Comparison of ENCODE assay signal across 8 cellular contexts in genomic region chr19:3062165-3063105, GRCh38. TPM values are rescaled to one million over a fixed set of nuclear protein-coding genes. Genes with fewer than 3 reads are reported as not detected.
DNase-seq lines count a peak whose midpoint lies in the region; ATAC-seq and TF ChIP-seq lines count a peak whose summit lies in the region.

Gene TLE5, minus strand, starts transcription at chr19:3062495. Its CDS starts 295 bp downstream, at chr19:3062200.

- peak within 1 kb of the TSS; percentile 72 for H2BK5ac ChIP-seq in IMR-90 (ENCODE audit: low read depth, low read length, poor library complexity, severe bottlenecking)

- H4K8ac ChIP-seq in IMR-90 (ENCODE audit: low read depth in 2 of 2, low read length in 2 of 2): peak within 1 kb of the TSS; percentile 92 to 96; a peak in 3 of 4 replicates

- peak within 1 kb of the TSS; percentile 88 for H3K18ac ChIP-seq in IMR-90 (ENCODE audit: low read depth, low read length)

- H2BK15ac ChIP-seq in IMR-90 (ENCODE audit: low read depth, low read length): no peak within 1 kb of the TSS

- peak within 1 kb of the TSS; percentile 78 for H3K56ac ChIP-seq in IMR-90 (ENCODE audit: extremely low read depth, insufficient read depth, low read length)

- H3K36me3 ChIP-seq in DOHH2 (ENCODE audit: control insufficient read depth, low read length) (peaks cover 37% of the 10 kb centered on the region), IMR-90 (ENCODE audit: control insufficient read depth, insufficient read depth, low read length) (peaks cover 25% of the 10 kb centered on the region), ascending aorta (peaks cover 8 to 20% of the 10 kb centered on the region in 2 donors), hepatocyte (replicated peaks; ENCODE audit: insufficient read depth, low read depth) (no peaks in the 10 kb centered on the region), gastrocnemius medialis (peaks cover 3 to 20% of the 10 kb centered on the region in 2 donors)

- TF ChIP-seq POLR2A in IMR-90 (IDR thresholded peaks at IDR 0.05; ENCODE audit: low read depth, low read length) (no peak; the same call in 1 of the 2 replicates), gastrocnemius medialis (IDR thresholded peaks at IDR 0.05) (peak; percentile 17 to 37)

- peak within 1 kb of the TSS; percentile 91 for H3K9ac ChIP-seq in IMR-90 (ENCODE audit: low read depth, low read length)

- H3K9me2 ChIP-seq in DOHH2 (replicated peaks; ENCODE audit: control insufficient read depth, low read length): no peaks in the 10 kb centered on the region
- H3K9me2 ChIP-seq in hepatocyte (replicated peaks; ENCODE audit: insufficient read depth): no peaks in the 10 kb centered on the region

- H3K4me1 Mint-ChIP-seq in T-helper 17 cell: peaks cover 26% of the 10 kb centered on the region

- POLR2A ChIA-PET in IMR-90 (lab: Charles Lee; ENCODE audit: unreplicated experiment): no interaction called here

- TF ChIP-seq RAD21 in IMR-90 (IDR thresholded peaks at IDR 0.05; ENCODE audit: low read length): no peak

- no peak for TF ChIP-seq CTCF in DOHH2 (IDR thresholded peaks at IDR 0.05; ENCODE audit: low read depth, low read length, poor library complexity, severe bottlenecking)
- no peak for TF ChIP-seq CTCF in IMR-90 (conservative IDR thresholded peaks at IDR 0.05; ENCODE audit: low read depth, low read length)
- no peak for TF ChIP-seq CTCF in ascending aorta (IDR thresholded peaks at IDR 0.05)
- no peak for TF ChIP-seq CTCF in hepatocyte (IDR thresholded peaks at IDR 0.05; ENCODE audit: poor library complexity)
- TF ChIP-seq CTCF in gastrocnemius medialis (IDR thresholded peaks at IDR 0.05 in 4 of 5, conservative IDR thresholded peaks at IDR 0.05 in 1 of 5): no peak

- H3K9me3 ChIP-seq in DOHH2 (ENCODE audit: control insufficient read depth, insufficient read depth, low read length) (no peaks in the 10 kb centered on the region), IMR-90 (ENCODE audit: control insufficient read depth, insufficient read depth, low read length) (no peaks in the 10 kb centered on the region), T-helper 17 cell (ENCODE audit: control insufficient read depth, low read length, poor library complexity, severe bottlenecking) (no peaks in the 10 kb centered on the region), ascending aorta (no peaks in the 10 kb centered on the region), hepatocyte (ENCODE audit: low read depth) (no peaks in the 10 kb centered on the region), gastrocnemius medialis (no peaks in the 10 kb centered on the region)

- no peaks in the 10 kb centered on the region for H3K27me3 Mint-ChIP-seq in T-helper 17 cell

- peak within 1 kb of the TSS; percentile 66; the same call in 1 of the 2 replicates for H3K23ac ChIP-seq in IMR-90 (ENCODE audit: low read depth, low read length)

- H3K4me3 ChIP-seq in DOHH2 (ENCODE audit: low read length): peak within 1 kb of the TSS; percentile 90
- H3K4me3 ChIP-seq in IMR-90 (ENCODE audit: insufficient read depth, low read depth, low read length): peak within 1 kb of the TSS; percentile 63
- peak within 1 kb of the TSS; percentile 75 to 86 for H3K4me3 ChIP-seq in ascending aorta
- peak within 1 kb of the TSS; percentile 96 for H3K4me3 ChIP-seq in hepatocyte
- peak within 1 kb of the TSS; percentile 78 to 92 (median 84) for H3K4me3 ChIP-seq in gastrocnemius medialis

- no peaks in the 10 kb centered on the region for H3K36me3 Mint-ChIP-seq in T-helper 17 cell (ENCODE audit: low read depth)

- peak within 1 kb of the TSS; percentile 95 for H2AFZ ChIP-seq in IMR-90 (replicated peaks; ENCODE audit: low read length, poor library complexity)
- H2AFZ ChIP-seq in hepatocyte: peak within 1 kb of the TSS; percentile 90

- H3K4me3 Mint-ChIP-seq in T-helper 17 cell: peak within 1 kb of the TSS; percentile 90

- no peaks in the 10 kb centered on the region for H3K27me3 ChIP-seq in DOHH2 (ENCODE audit: control insufficient read depth, low read length)
- H3K27me3 ChIP-seq in IMR-90 (ENCODE audit: control insufficient read depth, insufficient read depth, low read length): no peaks in the 10 kb centered on the region
- H3K27me3 ChIP-seq in ascending aorta: no peaks in the 10 kb centered on the region
- H3K27me3 ChIP-seq in hepatocyte: no peaks in the 10 kb centered on the region
- H3K27me3 ChIP-seq in gastrocnemius medialis: no peaks in the 10 kb centered on the region

- H2BK120ac ChIP-seq in IMR-90 (ENCODE audit: low read depth, low read length): peak within 1 kb of the TSS; percentile 77

- in situ Hi-C loops in IMR-90 (cut with MboI; ENCODE audit: low sequenced_read_pairs) (no loop called here), gastrocnemius medialis (cut with MboI; ENCODE audit: low sequenced_read_pairs in 4 of 4) (loop anchor here in 1 of 4 donors (25.0 kb wide), 1 partner anchor 100 kb away; no protein-coding TSS in a partner anchor)

- H3K4me1 ChIP-seq in DOHH2 (ENCODE audit: control insufficient read depth, low read length): peaks cover 53% of the 10 kb centered on the region
- H3K4me1 ChIP-seq in IMR-90 (ENCODE audit: control insufficient read depth, insufficient read depth, low read length): peaks cover 14% of the 10 kb centered on the region
- H3K4me1 ChIP-seq in ascending aorta: peaks cover 13 to 14% of the 10 kb centered on the region in 2 donors
- H3K4me1 ChIP-seq in hepatocyte (ENCODE audit: insufficient read depth): peaks cover 43% of the 10 kb centered on the region
- peaks cover 38 to 41% of the 10 kb centered on the region in 2 donors for H3K4me1 ChIP-seq in gastrocnemius medialis

- H4K91ac ChIP-seq in IMR-90 (ENCODE audit: insufficient read depth, low read depth, low read length): peak within 1 kb of the TSS; percentile 72

- H3K9me1 ChIP-seq in IMR-90 (ENCODE audit: insufficient read depth, low read length): peaks cover 4% of the 10 kb centered on the region; the same call in 1 of the 2 replicates

- WGBS in IMR-90 (ENCODE audit: extremely low coverage in 2 of 2, insufficient read length in 1 of 2), 2 experiments: 1% methylated on average over 34 of the region's 111 CpGs; no CpG with 5 or more reads in 1 of the 2 experiments
- WGBS in hepatocyte (ENCODE audit: low lambda C conversion rate, missing lambda C conversion rate): 12% methylated on average over 22 of the region's 111 CpGs

- peak within 1 kb of the TSS; percentile 100 for H4K5ac ChIP-seq in IMR-90 (ENCODE audit: low read depth, low read length)

- peak within 1 kb of the TSS; percentile 86 for H3K4me2 ChIP-seq in DOHH2 (ENCODE audit: low read length)
- H3K4me2 ChIP-seq in IMR-90 (ENCODE audit: low read depth, low read length): peak within 1 kb of the TSS; percentile 98
- H3K4me2 ChIP-seq in hepatocyte: peak within 1 kb of the TSS; percentile 96

- dilution Hi-C loops in IMR-90 (cut with HindIII; ENCODE audit: low sequenced_read_pairs, unreplicated experiment): no loop called here

- H2AK9ac ChIP-seq in IMR-90 (replicated peaks; ENCODE audit: low read depth, low read length, poor library complexity): peak within 1 kb of the TSS; percentile 99

- H3K79me1 ChIP-seq in IMR-90 (ENCODE audit: low read depth in 1 of 2, low read length in 2 of 2): peaks cover 29 to 46% of the 10 kb centered on the region in 2 experiments

- peak within 1 kb of the TSS; percentile 91 for H2AK5ac ChIP-seq in IMR-90 (ENCODE audit: low read depth, low read length)

- no peak for DNase-seq in IMR-90
- DNase-seq in T-helper 17 cell: peak; percentile 70 to 78 (median 76)
- peak in 1 of 2 donors; percentile 77 for DNase-seq in ascending aorta (ENCODE audit: low spot score in 2 of 2)
- DNase-seq in hepatocyte (ENCODE audit: low spot score): peak; percentile 86
- peak in 1 of 2 donors; percentile 57 for DNase-seq in gastrocnemius medialis
- DNase-seq in superior temporal gyrus (ENCODE audit: extremely low spot score): no peak

- H3K27ac Mint-ChIP-seq in T-helper 17 cell: peak within 1 kb of the TSS; percentile 84

- H3F3A ChIP-seq in DOHH2 (ENCODE audit: control insufficient read depth, insufficient read depth): peaks cover 23% of the 10 kb centered on the region

- H4K20me1 ChIP-seq in DOHH2 (ENCODE audit: control insufficient read depth, insufficient read depth, low read depth, low read length) (no peaks in the 10 kb centered on the region), IMR-90 (ENCODE audit: insufficient read depth, low read length) (peaks cover 30% of the 10 kb centered on the region), hepatocyte (ENCODE audit: insufficient read depth, poor library complexity, severe bottlenecking) (peaks cover 23% of the 10 kb centered on the region)

- peaks cover 42% of the 10 kb centered on the region for H3K79me2 ChIP-seq in DOHH2 (ENCODE audit: control insufficient read depth, low read length)
- peaks cover 46% of the 10 kb centered on the region for H3K79me2 ChIP-seq in hepatocyte

- BruUV-seq in IMR-90 (replicated peaks; lab: Mats Ljungman, UMichigan): no TSS peak

- CTCF ChIA-PET in IMR-90 (lab: Yijun Ruan, JAX): no interaction called here

- peak; percentile 72 for ATAC-seq in IMR-90 (ENCODE audit: low read depth)
- peak; percentile 76 for ATAC-seq in T-helper 17 cell
- peak; percentile 72 to 79 for ATAC-seq in gastrocnemius medialis
- ATAC-seq in GM19463 (IDR thresholded peaks at IDR 0.05; ENCODE audit: unreplicated experiment): no peak

- no peak within 1 kb of the TSS for H2BK20ac ChIP-seq in IMR-90 (ENCODE audit: low read depth, low read length)

- peak within 1 kb of the TSS; percentile 95 for H3K4ac ChIP-seq in IMR-90 (ENCODE audit: low read depth, low read length)

- intact Hi-C loops in IMR-90 (cut with micrococcal nuclease): no loop called here
- intact Hi-C loops in ascending aorta (cut with DNase I): loop anchor here (1.0 to 2.0 kb wide), 3 partner anchors 26 to 112 kb away; no protein-coding TSS in a partner anchor
- intact Hi-C loops in gastrocnemius medialis (cut with DNase I; ENCODE audit: low total_unique reads): no loop called here

- H3K27ac ChIP-seq in DOHH2 (ENCODE audit: low read depth, low read length): peak within 1 kb of the TSS; percentile 93
- peak within 1 kb of the TSS; percentile 80 for H3K27ac ChIP-seq in IMR-90 (ENCODE audit: insufficient read depth, low read length)
- H3K27ac ChIP-seq in ascending aorta: peak within 1 kb of the TSS; percentile 87
- peak within 1 kb of the TSS; percentile 93 for H3K27ac ChIP-seq in hepatocyte
- peak within 1 kb of the TSS; percentile 90 to 99 (median 96) for H3K27ac ChIP-seq in gastrocnemius medialis

- H3K14ac ChIP-seq in IMR-90 (replicated peaks; ENCODE audit: low read depth, low read length): peak within 1 kb of the TSS; percentile 97

TF ChIP-seq in IMR-90, 13 proteins besides CTCF, POLR2A, EP300 and RAD21:
- TF ChIP-seq MAFK (IDR thresholded peaks at IDR 0.05; ENCODE audit: low read depth, low read length): no peak
- peak; percentile 19; the same call in 1 of the 2 replicates for TF ChIP-seq MAZ (IDR thresholded peaks at IDR 0.05; ENCODE audit: borderline replicate concordance, low read depth, low read length)

RNA-seq across cellular contexts. Expression of gene TLE5, which starts in this region (rescaled TPM):
- total RNA-seq in IMR-90 (2012; rRNA removed) (119 and 121 TPM in 2 replicates), T-helper 17 cell (100 to 1,000 TPM; 869 to 906 TPM), ascending aorta (559 TPM), hepatocyte (241 and 260 TPM in 2 replicates), gastrocnemius medialis (100 to 1,000 TPM; 437 to 686 (median 474) TPM)
- polyA plus RNA-seq in IMR-90 (2012; rRNA removed) (407 and 444 TPM in 2 replicates), hepatocyte (308 and 340 TPM in 2 replicates)
- 218 and 593 TPM in 2 replicates for polyA plus RNA-seq in IMR-90 (2012; cell fraction: cytosol; rRNA removed)
- 457 and 800 TPM in 2 replicates for polyA plus RNA-seq in IMR-90 (2012; cell fraction: nucleus; rRNA removed; ENCODE audit: low replicate concordance)

Comparison
In these comparisons a context has a peak if more than half of its experiments do, and no peak if none do; other contexts are left out.
1. DNase-seq: peak in T-helper 17 cell (3 of 3) and hepatocyte (single experiment); none in IMR-90 (single experiment) and superior temporal gyrus (single experiment).
2. Peak in every context shown above with its lines, with median percentiles within 50 percentile points of each other: H3K27ac ChIP-seq, H3K4me2 ChIP-seq and H3K4me3 ChIP-seq.